ENCODE assay signal across 24 cellular contexts in the genomic region with DNA sequence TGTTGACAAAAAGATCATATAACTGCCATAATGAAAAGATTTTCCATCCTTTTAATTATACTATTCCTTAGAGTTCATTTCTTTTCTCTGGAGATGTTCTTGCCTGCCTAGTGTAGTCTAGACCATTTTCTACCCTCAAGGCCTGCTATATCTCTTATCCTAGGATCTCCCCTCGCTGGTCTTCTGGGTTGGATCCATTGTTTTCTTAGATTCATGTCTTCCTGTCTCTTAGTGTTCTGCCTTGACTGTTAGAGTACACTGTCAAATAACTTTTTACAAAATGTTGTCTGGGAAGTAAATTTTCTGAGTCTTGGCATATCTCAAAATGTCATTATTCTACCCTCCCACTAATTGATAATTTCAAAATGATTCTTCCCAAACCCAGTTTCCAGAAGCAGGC.
"Had no signal": no experiment of that assay in that cellular context is flagged by ENCODE, and none has a peak within 500 bp of the region (broad histone marks: within the 10 kb centered on the region; RNA-seq: fewer than 3 reads in every experiment).

No MANE protein-coding gene starts in this region.

- H3K4me1 ChIP-seq: colonic mucosa, esophagus muscularis mucosa, esophagus squamous epithelium, foreskin keratinocyte, gastrocnemius medialis, gastroesophageal sphincter, heart left ventricle, heart right ventricle had no signal

- ATAC-seq: effector memory CD8-positive, alpha-beta T cell; esophagus mucosa; foreskin keratinocyte; gastrocnemius medialis; gastroesophageal sphincter; heart left ventricle; heart right ventricle had no signal

- H3K9me3 ChIP-seq: colonic mucosa, esophagus muscularis mucosa, esophagus squamous epithelium, gastrocnemius medialis, gastroesophageal sphincter, heart left ventricle, heart right ventricle had no signal

- H3K4me3 ChIP-seq: colonic mucosa, coronary artery, dorsolateral prefrontal cortex, esophagus muscularis mucosa, esophagus squamous epithelium, gastrocnemius medialis, gastroesophageal sphincter, heart left ventricle, heart right ventricle had no signal

- H3K27ac ChIP-seq: colonic mucosa, coronary artery, dorsolateral prefrontal cortex, epithelial cell of prostate, esophagus muscularis mucosa, esophagus squamous epithelium, foreskin keratinocyte, gastrocnemius medialis, gastroesophageal sphincter, heart left ventricle, heart right ventricle had no signal

- H3K36me3 ChIP-seq: colonic mucosa, esophagus squamous epithelium had no signal

- H3K27me3 ChIP-seq: colonic mucosa, dorsolateral prefrontal cortex, esophagus muscularis mucosa, esophagus squamous epithelium, foreskin keratinocyte, gastrocnemius medialis, gastroesophageal sphincter, heart left ventricle, heart right ventricle had no signal

- DNase-seq: colonic mucosa; cortex of kidney; dermis blood vessel endothelial cell; dorsolateral prefrontal cortex; effector CD4-positive, alpha-beta T cell; effector CD8-positive, alpha-beta T cell; effector memory CD4-positive, alpha-beta T cell; effector memory CD8-positive, alpha-beta T cell; endodermal cell; erythroblast; esophagus squamous epithelium; foreskin fibroblast; foreskin keratinocyte; foreskin melanocyte; gastrocnemius medialis; glutamatergic neuron; head of caudate nucleus; heart left ventricle; heart right ventricle had no signal
